37 cellular contexts compared by ENCODE assay signal in the genomic region with DNA sequence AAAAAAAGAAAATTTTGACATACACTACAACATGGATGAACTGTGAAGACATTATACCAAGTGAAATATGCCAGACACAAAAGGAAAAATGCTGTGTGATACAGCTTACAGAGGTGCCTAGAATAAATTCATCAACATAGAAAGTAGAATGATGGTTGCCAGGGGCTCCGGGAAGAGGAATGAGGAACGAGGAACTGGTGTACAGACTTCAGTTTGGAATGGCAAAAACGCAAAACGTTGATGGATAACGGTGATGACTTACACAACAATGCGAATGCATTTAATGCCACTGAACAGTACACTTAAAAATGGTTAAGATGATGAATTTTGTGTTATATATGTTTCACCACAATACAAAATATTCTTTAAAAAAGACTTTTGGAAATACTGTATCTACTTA.
"Had no signal": no experiment of that assay in that cellular context is flagged by ENCODE, and none has a peak within 500 bp of the region (broad histone marks: within the 10 kb centered on the region; RNA-seq: fewer than 3 reads in every experiment).

No MANE protein-coding gene starts in this region.

- H3K9me3 ChIP-seq: adrenal gland, body of pancreas, breast epithelium had no signal

- H3K27me3 ChIP-seq: adrenal gland, body of pancreas, brain microvascular endothelial cell, breast epithelium had no signal

- H3K27me3 Mint-ChIP-seq: activated B cell treated with CpG ODN at 0.5 μM for 24 hours; activated CD4-positive, alpha-beta memory T cell treated with anti-CD3 and anti-CD28 coated beads for 36 hours; activated CD4-positive, alpha-beta T cell treated with anti-CD3 and anti-CD28 coated beads, Interleukin-2, amount 10 ng/mL, durations not matched to agents 24 days and 14 days; activated CD8-positive, alpha-beta T cell treated with anti-CD3 and anti-CD28 coated beads for 36 hours; activated naive CD8-positive, alpha-beta T cell treated with anti-CD3 and anti-CD28 coated beads for 36 hours; activated T-helper 17 cell treated with anti-CD3 and anti-CD28 coated beads, Interleukin-2, amount 50 U/mL, for 72 hours had no signal

- H3K9me3 Mint-ChIP-seq: activated B cell treated with CpG ODN at 0.5 μM for 24 hours; activated CD4-positive, alpha-beta memory T cell treated with anti-CD3 and anti-CD28 coated beads for 36 hours; activated CD4-positive, alpha-beta T cell treated with anti-CD3 and anti-CD28 coated beads, Interleukin-2, amount 10 ng/mL, durations not matched to agents 24 days and 14 days; activated CD8-positive, alpha-beta T cell treated with anti-CD3 and anti-CD28 coated beads for 36 hours; activated naive CD4-positive, alpha-beta T cell treated with anti-CD3 and anti-CD28 coated beads for 36 hours; activated naive CD4-positive, alpha-beta T cell treated with anti-CD3 and anti-CD28 coated beads, Interleukin-2, amount 50 U/mL, for 72 hours; activated naive CD8-positive, alpha-beta T cell treated with anti-CD3 and anti-CD28 coated beads for 36 hours; activated T-cell treated with anti-CD3 and anti-CD28 coated beads, Interleukin-2, amount 50 U/mL, for 4 hours; activated T-cell treated with anti-CD3 and anti-CD28 coated beads, Interleukin-2, amount 50 U/mL, for 72 hours; activated T-helper 1 cell treated with anti-CD3 and anti-CD28 coated beads, Interleukin-12 subunit alpha, Interleukin-12 subunit beta, Interleukin-2, Interleukin-4 antibody, amounts not matched to agents 30 ng/mL and 10 ng/mL and 1 ng/mL, durations not matched to agents 14 hours and 24 hours and 36 hours; activated T-helper 17 cell treated with anti-CD3 and anti-CD28 coated beads, Interleukin-2, amount 50 U/mL, for 72 hours; T-helper 1 cell treated with Interleukin-12 subunit alpha and Interleukin-12 subunit beta and Interleukin-4 antibody, amounts not matched to agents 30 μg/mL and 1 μg/mL, for 36 hours; T-helper 2 cell treated with Interferon-gamma antibody and Interleukin-4, amounts not matched to agents 5 μg/mL and 100 μg/mL, for 36 hours had no signal

- H3K4me1 ChIP-seq: adrenal gland, breast epithelium had no signal

- FAIRE-seq: astrocyte, TTC549 had no signal

- H3K27ac ChIP-seq: adrenal gland, body of pancreas, brain microvascular endothelial cell, breast epithelium, VCaP had no signal

- H3K36me3 ChIP-seq: brain microvascular endothelial cell, breast epithelium had no signal

- H3K4me3 Mint-ChIP-seq: activated B cell treated with CpG ODN at 0.5 μM for 24 hours; activated CD4-positive, alpha-beta memory T cell treated with anti-CD3 and anti-CD28 coated beads for 36 hours; activated CD4-positive, alpha-beta T cell treated with anti-CD3 and anti-CD28 coated beads, Interleukin-2, amount 10 ng/mL, durations not matched to agents 24 days and 14 days; activated CD8-positive, alpha-beta T cell treated with anti-CD3 and anti-CD28 coated beads for 36 hours; activated naive CD4-positive, alpha-beta T cell treated with anti-CD3 and anti-CD28 coated beads for 36 hours; activated naive CD8-positive, alpha-beta T cell treated with anti-CD3 and anti-CD28 coated beads for 36 hours; activated T-cell treated with anti-CD3 and anti-CD28 coated beads, Interleukin-2, amount 50 U/mL, for 4 hours; activated T-cell treated with anti-CD3 and anti-CD28 coated beads, Interleukin-2, amount 50 U/mL, for 72 hours; activated T-helper 1 cell treated with anti-CD3 and anti-CD28 coated beads, Interleukin-12 subunit alpha, Interleukin-12 subunit beta, Interleukin-2, Interleukin-4 antibody, amounts not matched to agents 30 ng/mL and 10 ng/mL and 1 ng/mL, durations not matched to agents 14 hours and 24 hours and 36 hours; activated T-helper 17 cell treated with anti-CD3 and anti-CD28 coated beads, Interleukin-2, amount 50 U/mL, for 72 hours; T-helper 1 cell treated with Interleukin-12 subunit alpha and Interleukin-12 subunit beta and Interleukin-4 antibody, amounts not matched to agents 30 μg/mL and 1 μg/mL, for 36 hours; T-helper 2 cell treated with Interferon-gamma antibody and Interleukin-4, amounts not matched to agents 5 μg/mL and 100 μg/mL, for 36 hours had no signal

- H3K4me3 ChIP-seq: adrenal gland, body of pancreas, breast epithelium had no signal

- DNase-seq: activated B cell treated with CpG ODN at 0.5 μM for 24 hours; activated CD4-positive, alpha-beta memory T cell treated with anti-CD3 and anti-CD28 coated beads for 36 hours; activated CD4-positive, alpha-beta T cell treated with anti-CD3 and anti-CD28 coated beads for 4 hours; activated CD4-positive, alpha-beta T cell treated with anti-CD3 and anti-CD28 coated beads, Interleukin-2, amount 10 ng/mL, durations not matched to agents 24 days and 14 days; activated CD4-positive, alpha-beta T cell treated with anti-CD3 and anti-CD28 coated beads, Interleukin-2, amount 50 U/mL, for 1 hour; activated CD4-positive, alpha-beta T cell treated with anti-CD3 and anti-CD28 coated beads, Interleukin-2, amount 50 U/mL, for 4 hours; activated CD4-positive, CD25-positive, alpha-beta regulatory T cell treated with anti-CD3 and anti-CD28 coated beads, Interleukin-2, amount 50 U/mL, for 72 hours; activated CD8-positive, alpha-beta memory T cell treated with anti-CD3 and anti-CD28 coated beads, Interleukin-2, amount 50 U/mL, for 4 hours; activated CD8-positive, alpha-beta T cell treated with anti-CD3 and anti-CD28 coated beads for 36 hours; activated effector memory CD4-positive, alpha-beta T cell treated with anti-CD3 and anti-CD28 coated beads, Interleukin-2, amount 50 U/mL, for 16 hours; activated gamma-delta T cell treated with Interleukin-2 at 50 U/mL for 16 hours; activated naive CD4-positive, alpha-beta T cell; activated naive CD4-positive, alpha-beta T cell treated with anti-CD3 and anti-CD28 coated beads for 36 hours; activated naive CD4-positive, alpha-beta T cell treated with anti-CD3 and anti-CD28 coated beads, Interleukin-2, amount 50 U/mL, for 16 hours; activated naive CD8-positive, alpha-beta T cell treated with anti-CD3 and anti-CD28 coated beads for 36 hours; activated T-cell treated with anti-CD3 and anti-CD28 coated beads for 4 hours; activated T-cell treated with anti-CD3 and anti-CD28 coated beads, Interleukin-2, amount 50 U/mL, for 1 hour; activated T-cell treated with anti-CD3 and anti-CD28 coated beads, Interleukin-2, amount 50 U/mL, for 4 hours; activated T-cell treated with anti-CD3 and anti-CD28 coated beads, Interleukin-2, amount 50 U/mL, for 72 hours; adrenal gland; amniotic stem cell; aorta; body of pancreas; brain microvascular endothelial cell; central memory CD4-positive, alpha-beta T cell; T-helper 1 cell; T-helper 2 cell; T-helper 9 cell had no signal

- H3K27ac Mint-ChIP-seq: activated B cell treated with CpG ODN at 0.5 μM for 24 hours; activated CD4-positive, alpha-beta memory T cell treated with anti-CD3 and anti-CD28 coated beads for 36 hours; activated CD4-positive, alpha-beta T cell treated with anti-CD3 and anti-CD28 coated beads, Interleukin-2, amount 10 ng/mL, durations not matched to agents 24 days and 14 days; activated CD8-positive, alpha-beta T cell treated with anti-CD3 and anti-CD28 coated beads for 36 hours; activated naive CD4-positive, alpha-beta T cell treated with anti-CD3 and anti-CD28 coated beads for 36 hours; activated naive CD4-positive, alpha-beta T cell treated with anti-CD3 and anti-CD28 coated beads, Interleukin-2, amount 50 U/mL, for 72 hours; activated naive CD8-positive, alpha-beta T cell treated with anti-CD3 and anti-CD28 coated beads for 36 hours; activated T-cell treated with anti-CD3 and anti-CD28 coated beads, Interleukin-2, amount 50 U/mL, for 72 hours; activated T-helper 1 cell treated with anti-CD3 and anti-CD28 coated beads, Interleukin-12 subunit alpha, Interleukin-12 subunit beta, Interleukin-2, Interleukin-4 antibody, amounts not matched to agents 30 ng/mL and 10 ng/mL and 1 ng/mL, durations not matched to agents 14 hours and 24 hours and 36 hours; activated T-helper 17 cell treated with anti-CD3 and anti-CD28 coated beads, Interleukin-2, amount 50 U/mL, for 72 hours; T-helper 1 cell treated with Interleukin-12 subunit alpha and Interleukin-12 subunit beta and Interleukin-4 antibody, amounts not matched to agents 30 μg/mL and 1 μg/mL, for 36 hours; T-helper 2 cell treated with Interferon-gamma antibody and Interleukin-4, amounts not matched to agents 5 μg/mL and 100 μg/mL, for 36 hours had no signal
